Comparison of ENCODE assay signal across 10 cellular contexts in genomic region chr2:238286095-238286494, GRCh38. TPM values are rescaled to one million over a fixed set of nuclear protein-coding genes. Genes with fewer than 3 reads are reported as not detected.
DNase-seq lines count a peak whose midpoint lies in the region; ATAC-seq, FAIRE-seq and TF ChIP-seq lines count a peak whose summit lies in the region.
"Had no signal": no experiment of that assay in that cellular context is flagged by ENCODE, and none has a peak within 500 bp of the region (broad histone marks: within the 10 kb centered on the region; RNA-seq: fewer than 3 reads in every experiment).

No MANE protein-coding gene starts in this region.

- ATAC-seq in HepG2 (no peak), HG02571 (IDR thresholded peaks at IDR 0.05; ENCODE audit: unreplicated experiment) (no peak)

- FAIRE-seq in HepG2 (lab: Jason Lieb, UNC) (no peak), small intestine (lab: Jason Lieb, UNC) (no peak)

- H3K27ac ChIP-seq in HEK293 (ENCODE audit: extremely low read depth, low read depth, low read length) (peak overlapping the region; percentile 32), ascending aorta (peak overlapping the region; percentile 96 to 97), HepG2 (ENCODE audit: extremely low read length, insufficient read depth, low read length) (peak overlapping the region; percentile 99), small intestine (ENCODE audit: low read depth in 1 of 2, low read length in 1 of 2) (peak overlapping the region; percentile 77 to 94)

- DNase-seq in ascending aorta (ENCODE audit: low spot score in 2 of 2): no peak
- no peak for DNase-seq in HepG2 (ENCODE audit: low spot score)
- peak; percentile 72 for DNase-seq in small intestine
- no peak for DNase-seq in GOT3 (lab: John Stamatoyannopoulos, UW)
- no peak for DNase-seq in H7
- no peak for DNase-seq in effector CD4-positive, alpha-beta T cell
- DNase-seq: activated CD4-positive, alpha-beta T cell treated with anti-CD3 and anti-CD28 coated beads, Interleukin-2, amount 10 ng/mL, durations not matched to agents 24 days and 14 days; NCI-H524 treated with DMSO at 0.1 percent for 48 hours had no signal

- H3K27me3 ChIP-seq in ascending aorta (no peaks in the 10 kb centered on the region), HepG2 (ENCODE audit: control insufficient read depth in 1 of 2, insufficient read depth in 2 of 2, low read length in 2 of 2) (no peaks in the 10 kb centered on the region; a peak in 1 of 5 replicates), small intestine (ENCODE audit: control insufficient read depth in 2 of 2, insufficient read depth in 2 of 2, low read length in 2 of 2) (no peaks in the 10 kb centered on the region), H7 (ENCODE audit: control insufficient read depth, insufficient read depth, low read length) (no peaks in the 10 kb centered on the region)

- H3K9ac ChIP-seq in HepG2 (ENCODE audit: insufficient read depth, low read depth, low read length): peak overlapping the region; percentile 99

- peaks cover 4% of the 10 kb centered on the region; the same call in 1 of the 2 replicates for H4K20me1 ChIP-seq in HepG2 (ENCODE audit: insufficient read depth, low read length)

- no peak for TF ChIP-seq EP300 in HepG2 (IDR thresholded peaks at IDR 0.05; ENCODE audit: low read depth in 2 of 2, low read length in 2 of 2)
- no peak for TF ChIP-seq EP300 in HepG2 (CRISPR knock-in tag; IDR thresholded peaks at IDR 0.05; ENCODE audit: borderline replicate concordance)

- TF ChIP-seq CTCF in HEK293 (tag by site-specific recombination; IDR thresholded peaks at IDR 0.05) (no peak), ascending aorta (IDR thresholded peaks at IDR 0.05) (no peak), HepG2 (CRISPR knock-in tag; IDR thresholded peaks at IDR 0.05) (no peak)

- intact Hi-C loops in ascending aorta (cut with DNase I) (loop anchor here (2.0 to 5.0 kb wide), 2 partner anchors 44 to 117 kb away; partner anchors contain the start of gene HES6), HepG2 (cut with micrococcal nuclease; ENCODE audit: unreplicated experiment) (loop anchor here (5.0 kb wide), 2 partner anchors 36 to 224 kb away; partner anchors contain the start of genes SCLY and TRAF3IP1)

- no peaks in the 10 kb centered on the region for H3K9me3 ChIP-seq in HEK293 (ENCODE audit: control insufficient read depth, insufficient read depth, low read depth, low read length)
- H3K9me3 ChIP-seq in ascending aorta: no peaks in the 10 kb centered on the region
- H3K9me3 ChIP-seq in HepG2 (ENCODE audit: low read length): no peaks in the 10 kb centered on the region
- H3K9me3 ChIP-seq in small intestine (ENCODE audit: control insufficient read depth, low read depth): no peaks in the 10 kb centered on the region

- peaks cover 71% of the 10 kb centered on the region for H3K79me2 ChIP-seq in HepG2 (ENCODE audit: insufficient read depth, low read length)

- CTCF ChIA-PET in HEK293 (lab: Yijun Ruan, JAX) (interaction anchor here (0.7 to 1.4 kb wide), 2 partner anchors 23 to 185 kb away, joined by 3 to 5 read pairs; no protein-coding TSS in a partner anchor), HepG2 (lab: Yijun Ruan, JAX; ENCODE audit: low intra/inter-chr PET ratio, low total read pairs) (interaction anchor here (1.2 kb wide), 2 partner anchors 18 to 30 kb away, joined by 4 to 5 read pairs; no protein-coding TSS in a partner anchor)

- POLR2A ChIA-PET in HEK293 (lab: Yijun Ruan, JAX) (no interaction called here), HepG2 (lab: Yijun Ruan, JAX) (interaction anchor here (0.7 to 7.3 kb wide), 8 partner anchors 9 to 47 kb away, joined by 3 to 44 read pairs (median 4); no protein-coding TSS in a partner anchor)

- TF ChIP-seq POLR2A in HepG2 (IDR thresholded peaks at IDR 0.05; ENCODE audit: insufficient read depth in 1 of 2, low read depth in 2 of 2, low read length in 2 of 2): peak in 1 of 2 experiments; percentile 51; a peak in 1 of 4 replicates

- H3K4me1 ChIP-seq in HEK293 (ENCODE audit: control insufficient read depth, insufficient read depth, low read length) (peaks cover 16% of the 10 kb centered on the region), ascending aorta (peaks cover 18 to 36% of the 10 kb centered on the region in 2 donors), HepG2 (ENCODE audit: insufficient read depth, low read length) (peaks cover 64% of the 10 kb centered on the region), small intestine (ENCODE audit: control insufficient read depth in 2 of 2, insufficient read depth in 1 of 2, low read depth in 1 of 2, low read length in 1 of 2) (peaks cover 8 to 33% of the 10 kb centered on the region in 2 donors)

- no peak for TF ChIP-seq RAD21 in HepG2 (CRISPR knock-in tag; IDR thresholded peaks at IDR 0.05)

- H3K4me2 ChIP-seq in HepG2 (ENCODE audit: low read depth, low read length): peak overlapping the region; percentile 96

- H3K4me3 ChIP-seq in HEK293 (ENCODE audit: low read depth, low read length): no peak overlapping the region
- peak overlapping the region; percentile 7 to 75 for H3K4me3 ChIP-seq in ascending aorta
- peak overlapping the region; percentile 75 to 99 (median 87) for H3K4me3 ChIP-seq in HepG2 (replicated peaks in 1 of 3; ENCODE audit: insufficient read depth in 1 of 3, low read depth in 2 of 3, low read length in 3 of 3)
- H3K4me3 ChIP-seq in small intestine (ENCODE audit: low read depth in 1 of 2, low read length in 2 of 2): no peak overlapping the region
- no peak overlapping the region for H3K4me3 ChIP-seq in H7 (ENCODE audit: insufficient read depth, low read depth, low read length)

- no peak overlapping the region for H2AFZ ChIP-seq in HepG2 (ENCODE audit: low read length)

- H3K36me3 ChIP-seq in HEK293 (ENCODE audit: control insufficient read depth in 2 of 2, insufficient read depth in 1 of 2, low read length in 2 of 2) (no peaks in the 10 kb centered on the region), ascending aorta (no peaks in the 10 kb centered on the region), HepG2 (replicated peaks in 1 of 2; ENCODE audit: control insufficient read depth in 1 of 2, insufficient read depth in 2 of 2, low read length in 2 of 2) (peaks cover 4 to 6% of the 10 kb centered on the region in 2 experiments; a peak in 1 of 5 replicates), small intestine (ENCODE audit: control insufficient read depth in 2 of 2, insufficient read depth in 2 of 2, low read length in 2 of 2) (no peaks in the 10 kb centered on the region), H7 (replicated peaks; ENCODE audit: control insufficient read depth, insufficient read depth, low read length) (no peaks in the 10 kb centered on the region)

- no TSS peak for BruUV-seq in HepG2 (replicated peaks; lab: Mats Ljungman, UMichigan)

- in situ Hi-C loops in HepG2 (cut with HindIII; ENCODE audit: extremely low pct_ligation_motif_present, low pct_unique_long_range_greater_than_20kb): no loop called here

- WGBS in HepG2 (ENCODE audit: low lambda C conversion rate): 5% methylated on average over 7 of the region's 7 CpGs
- 11 to 38% (median 23%) methylated on average over 7 of the region's 7 CpGs for WGBS in small intestine, 3 donors

RNA-seq across cellular contexts. Expression of gene PER2, which starts 2.3 kb away (rescaled TPM):
- total RNA-seq in ascending aorta: 21.6 TPM
- total RNA-seq in HepG2 (2016; rRNA removed; fragmentation: Illumina TruSeq; extraction: Trizol): 6.8 and 9.4 TPM in 2 replicates
- 21.5 and 22.6 TPM in 2 replicates for total RNA-seq in HepG2 (2016; cell fraction: cytosol; rRNA removed; fragmentation: Illumina TruSeq; extraction: Trizol; ENCODE audit: low read depth)
- total RNA-seq in HepG2 (2016; cell fraction: insoluble cytoplasmic fraction; rRNA removed; fragmentation: Illumina TruSeq; extraction: Trizol): 5.4 and 8.6 TPM in 2 replicates
- 9.6 TPM in 2 replicates for total RNA-seq in HepG2 (2016; cell fraction: membrane; rRNA removed; fragmentation: Illumina TruSeq; extraction: Trizol)
- 9.6 and 11.5 TPM in 2 replicates for total RNA-seq in HepG2 (2016; cell fraction: nucleus; rRNA removed; fragmentation: Illumina TruSeq; extraction: Trizol)
- polyA plus RNA-seq in HepG2 (2011; rRNA removed): 5.1 TPM in 2 replicates
- 2.3 and 2.9 TPM in 2 replicates for polyA plus RNA-seq in HepG2 (2011; cell fraction: cytosol; rRNA removed)
- 12.7 and 15.5 TPM in 2 replicates for polyA plus RNA-seq in HepG2 (2011; cell fraction: nucleus; rRNA removed)
- 7.2 and 7.6 TPM in 2 replicates for polyA plus RNA-seq in HepG2 (2012)
- 0.31 and 0.44 TPM in 2 replicates for polyA plus RNA-seq in HepG2 (2016; cell fraction: cytosol; fragmentation: Illumina TruSeq; extraction: Trizol; ENCODE audit: low read depth)
- polyA plus RNA-seq in HepG2 (2016; cell fraction: insoluble cytoplasmic fraction; fragmentation: Illumina TruSeq; extraction: Trizol; ENCODE audit: low read depth): 5.0 and 6.1 TPM in 2 replicates
- 1.3 and 1.5 TPM in 2 replicates for polyA plus RNA-seq in HepG2 (2016; cell fraction: membrane; fragmentation: Illumina TruSeq; extraction: Trizol; ENCODE audit: low read depth)
- 18.1 and 18.4 TPM in 2 replicates for polyA plus RNA-seq in HepG2 (2016; cell fraction: nucleus; fragmentation: Illumina TruSeq; extraction: Trizol; ENCODE audit: insufficient read depth, low read depth)
- polyA minus RNA-seq in HepG2 (2011; rRNA and poly(A)+ RNA removed; ENCODE audit: low replicate concordance): 8.0 and 20.0 TPM in 2 replicates
- polyA minus RNA-seq in HepG2 (2011; cell fraction: cytosol; rRNA and poly(A)+ RNA removed): 6.6 and 9.5 TPM in 2 replicates
- polyA minus RNA-seq in HepG2 (2011; cell fraction: nucleus; rRNA and poly(A)+ RNA removed): 40.7 and 48.7 TPM in 2 replicates
- polyA plus RNA-seq in small intestine: 1 to 10 TPM; 2.2 to 5.6 (median 2.7) TPM
- 3.6 and 4.8 TPM in 2 replicates for total RNA-seq in H7 (2014; rRNA removed; shearing (Covaris generic))

RNA-seq across cellular contexts. Expression of gene TRAF3IP1, which starts 34.2 kb away (rescaled TPM):
- total RNA-seq in ascending aorta: 6.1 TPM
- total RNA-seq in HepG2 (2016; rRNA removed; fragmentation: Illumina TruSeq; extraction: Trizol): 12.9 TPM in 2 replicates
- total RNA-seq in HepG2 (2016; cell fraction: cytosol; rRNA removed; fragmentation: Illumina TruSeq; extraction: Trizol; ENCODE audit: low read depth): 11.5 and 11.7 TPM in 2 replicates
- total RNA-seq in HepG2 (2016; cell fraction: insoluble cytoplasmic fraction; rRNA removed; fragmentation: Illumina TruSeq; extraction: Trizol): 12.5 and 15.2 TPM in 2 replicates
- total RNA-seq in HepG2 (2016; cell fraction: membrane; rRNA removed; fragmentation: Illumina TruSeq; extraction: Trizol): 8.5 and 9.1 TPM in 2 replicates
- total RNA-seq in HepG2 (2016; cell fraction: nucleus; rRNA removed; fragmentation: Illumina TruSeq; extraction: Trizol): 6.5 and 10.2 TPM in 2 replicates
- polyA plus RNA-seq in HepG2 (2011; rRNA removed): 4.1 and 5.0 TPM in 2 replicates
- polyA plus RNA-seq in HepG2 (2011; cell fraction: cytosol; rRNA removed): 2.7 and 3.7 TPM in 2 replicates
- 4.1 and 4.3 TPM in 2 replicates for polyA plus RNA-seq in HepG2 (2011; cell fraction: nucleus; rRNA removed)
- 7.5 and 8.6 TPM in 2 replicates for polyA plus RNA-seq in HepG2 (2012)
- 1.2 and 1.5 TPM in 2 replicates for polyA plus RNA-seq in HepG2 (2016; cell fraction: cytosol; fragmentation: Illumina TruSeq; extraction: Trizol; ENCODE audit: low read depth)
- polyA plus RNA-seq in HepG2 (2016; cell fraction: insoluble cytoplasmic fraction; fragmentation: Illumina TruSeq; extraction: Trizol; ENCODE audit: low read depth): 16.1 and 18.0 TPM in 2 replicates
- polyA plus RNA-seq in HepG2 (2016; cell fraction: membrane; fragmentation: Illumina TruSeq; extraction: Trizol; ENCODE audit: low read depth): 4.0 and 4.6 TPM in 2 replicates
- 17.1 and 17.8 TPM in 2 replicates for polyA plus RNA-seq in HepG2 (2016; cell fraction: nucleus; fragmentation: Illumina TruSeq; extraction: Trizol; ENCODE audit: insufficient read depth, low read depth)
- 3.0 and 4.5 TPM in 2 replicates for polyA minus RNA-seq in HepG2 (2011; rRNA and poly(A)+ RNA removed; ENCODE audit: low replicate concordance)
- 2.3 and 3.6 TPM in 2 replicates for polyA minus RNA-seq in HepG2 (2011; cell fraction: cytosol; rRNA and poly(A)+ RNA removed)
- 2.7 and 3.7 TPM in 2 replicates for polyA minus RNA-seq in HepG2 (2011; cell fraction: nucleus; rRNA and poly(A)+ RNA removed)
- polyA plus RNA-seq in small intestine: 1 to 10 TPM; 5.1 to 7.8 (median 7.1) TPM
- total RNA-seq in H7 (2014; rRNA removed; shearing (Covaris generic)): 3.9 and 9.5 TPM in 2 replicates

RNA-seq across cellular contexts. Expression of gene HES6, which starts 46.3 kb away (rescaled TPM):
- total RNA-seq in ascending aorta: 117 TPM
- 59.0 and 82.8 TPM in 2 replicates for total RNA-seq in HepG2 (2016; rRNA removed; fragmentation: Illumina TruSeq; extraction: Trizol)
- total RNA-seq in HepG2 (2016; cell fraction: cytosol; rRNA removed; fragmentation: Illumina TruSeq; extraction: Trizol; ENCODE audit: low read depth): 147 and 163 TPM in 2 replicates
- 53.8 and 85.2 TPM in 2 replicates for total RNA-seq in HepG2 (2016; cell fraction: insoluble cytoplasmic fraction; rRNA removed; fragmentation: Illumina TruSeq; extraction: Trizol)
- 185 and 209 TPM in 2 replicates for total RNA-seq in HepG2 (2016; cell fraction: membrane; rRNA removed; fragmentation: Illumina TruSeq; extraction: Trizol)
- 38.9 and 45.1 TPM in 2 replicates for total RNA-seq in HepG2 (2016; cell fraction: nucleus; rRNA removed; fragmentation: Illumina TruSeq; extraction: Trizol)
- 19.5 and 25.3 TPM in 2 replicates for polyA plus RNA-seq in HepG2 (2011; rRNA removed)
- polyA plus RNA-seq in HepG2 (2011; cell fraction: cytosol; rRNA removed): 16.3 and 30.2 TPM in 2 replicates
- polyA plus RNA-seq in HepG2 (2011; cell fraction: nucleus; rRNA removed): 53.7 and 55.3 TPM in 2 replicates
- polyA plus RNA-seq in HepG2 (2012): 15.6 and 22.1 TPM in 2 replicates
- polyA plus RNA-seq in HepG2 (2016; cell fraction: cytosol; fragmentation: Illumina TruSeq; extraction: Trizol; ENCODE audit: low read depth): 142 and 160 TPM in 2 replicates
- polyA plus RNA-seq in HepG2 (2016; cell fraction: insoluble cytoplasmic fraction; fragmentation: Illumina TruSeq; extraction: Trizol; ENCODE audit: low read depth): 56.0 and 58.7 TPM in 2 replicates
- 144 and 147 TPM in 2 replicates for polyA plus RNA-seq in HepG2 (2016; cell fraction: membrane; fragmentation: Illumina TruSeq; extraction: Trizol; ENCODE audit: low read depth)
- polyA plus RNA-seq in HepG2 (2016; cell fraction: nucleus; fragmentation: Illumina TruSeq; extraction: Trizol; ENCODE audit: insufficient read depth, low read depth): 73.3 and 84.5 TPM in 2 replicates
- polyA minus RNA-seq in HepG2 (2011; rRNA and poly(A)+ RNA removed; ENCODE audit: low replicate concordance): 0.30 and 12.1 TPM in 2 replicates
- 10.4 and 11.7 TPM in 2 replicates for polyA minus RNA-seq in HepG2 (2011; cell fraction: cytosol; rRNA and poly(A)+ RNA removed)
- polyA minus RNA-seq in HepG2 (2011; cell fraction: nucleus; rRNA and poly(A)+ RNA removed): 3.1 and 4.4 TPM in 2 replicates
- 10 to 100 TPM; 25.4 to 94.3 (median 33.5) TPM for polyA plus RNA-seq in small intestine
- total RNA-seq in H7 (2014; rRNA removed; shearing (Covaris generic)): 52.2 and 67.4 TPM in 2 replicates

Comparison
In these comparisons a context has a peak if more than half of its experiments do, and no peak if none do; other contexts are left out.
1. H3K27ac ChIP-seq: peak in every context shown above with its lines; median percentile 99 in HepG2; 96 in ascending aorta; 86 in small intestine; 32 in HEK293.
2. H3K4me3 ChIP-seq: peak in ascending aorta (2 of 2) and HepG2 (3 of 3); none in HEK293 (single experiment), small intestine (0 of 2) and H7 (single experiment).
3. Of the 63 proteins assayed by ChIP-seq in both HepG2 and HEK293: peak only in HepG2: SALL2, ZNF335, ZNF350 and ZNF501; only in HEK293: ZNF629; in both: none; in neither: 58.